ENCODE assay signal across 8 cellular contexts in the genomic region with DNA sequence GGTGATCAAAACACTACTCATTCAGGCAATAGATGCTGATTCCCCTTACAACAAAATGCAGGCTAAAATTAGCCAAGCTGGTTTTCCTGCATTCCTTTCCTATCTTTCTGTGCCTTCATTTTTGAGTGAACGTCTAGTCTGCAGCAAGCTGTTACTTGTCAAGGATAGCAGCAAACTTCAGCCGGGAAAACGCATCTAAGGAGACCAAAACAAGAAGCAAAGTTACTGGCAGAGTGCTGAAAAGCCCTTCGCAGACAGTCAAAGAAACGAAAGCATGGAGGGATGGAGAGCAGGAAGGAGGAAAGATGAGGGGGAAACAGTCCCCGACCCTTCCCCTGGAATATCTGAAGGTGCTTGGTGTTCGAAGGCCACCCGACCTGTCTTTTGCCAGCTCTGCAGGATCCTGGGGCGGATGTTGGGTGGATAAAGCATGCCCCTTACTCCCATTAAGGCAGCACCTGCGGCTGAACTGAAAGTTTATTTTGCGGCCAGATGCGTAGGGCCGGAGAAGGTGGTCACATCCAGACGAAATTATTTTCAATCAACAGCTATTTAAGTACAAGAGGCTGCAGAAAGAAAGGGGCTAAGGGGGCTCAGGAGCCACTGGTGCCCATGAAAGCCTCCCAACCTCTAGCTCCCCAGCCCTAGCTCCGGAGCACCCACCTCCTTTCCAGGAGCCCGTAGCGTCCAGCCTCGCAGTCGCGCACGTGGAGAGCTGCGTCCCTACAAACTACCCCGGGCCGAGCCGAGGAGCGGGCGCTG. TPM values are rescaled to one million over a fixed set of nuclear protein-coding genes. Genes with fewer than 3 reads are reported as not detected.
DNase-seq lines count a peak whose midpoint lies in the region; ATAC-seq and TF ChIP-seq lines count a peak whose summit lies in the region.

No MANE protein-coding gene starts in this region.

- WGBS in ovary, 3 donors, result 1% methylated on average over 27 of the region's 27 CpGs

- intact Hi-C loops in CD14-positive monocyte (cut with micrococcal nuclease) (no loop called here), ovary (cut with DNase I) (no loop called here)

- H3K36me3 Mint-ChIP-seq in CD14-positive monocyte, result no peaks in the 10 kb centered on the region
- no peaks in the 10 kb centered on the region for H3K36me3 Mint-ChIP-seq in activated CD8-positive, alpha-beta memory T cell treated with anti-CD3 and anti-CD28 coated beads, Interleukin-2, amount 10 ng/mL, durations not matched to agents 7 days and 5 days

- H3K9me3 ChIP-seq in SJSA1 (replicated peaks) (no peaks in the 10 kb centered on the region), ovary (no peaks in the 10 kb centered on the region)

- ATAC-seq in activated CD8-positive, alpha-beta memory T cell treated with anti-CD3 and anti-CD28 coated beads, Interleukin-2, amount 10 ng/mL, durations not matched to agents 7 days and 5 days, result no peak

- H3K27ac ChIP-seq in SJSA1, result no peak overlapping the region
- peak overlapping the region; percentile 34 to 79 for H3K27ac ChIP-seq in ovary

- no peak overlapping the region for H3K27ac Mint-ChIP-seq in CD14-positive monocyte
- H3K27ac Mint-ChIP-seq in activated CD8-positive, alpha-beta memory T cell treated with anti-CD3 and anti-CD28 coated beads, Interleukin-2, amount 10 ng/mL, durations not matched to agents 7 days and 5 days, result no peak overlapping the region

- H3K9me3 Mint-ChIP-seq in CD14-positive monocyte, result peaks cover 0 to 7% (median 2%) of the 10 kb centered on the region in 7 donors
- H3K9me3 Mint-ChIP-seq in activated CD8-positive, alpha-beta memory T cell treated with anti-CD3 and anti-CD28 coated beads, Interleukin-2, amount 10 ng/mL, durations not matched to agents 7 days and 5 days (ENCODE audit: low read depth), result no peaks in the 10 kb centered on the region

- H3K36me3 ChIP-seq in SJSA1 (no peaks in the 10 kb centered on the region), ovary (no peaks in the 10 kb centered on the region)

- TF ChIP-seq EP300 in ovary (IDR thresholded peaks at IDR 0.05), result no peak

- H3K4me1 Mint-ChIP-seq in CD14-positive monocyte, result peaks cover 14% of the 10 kb centered on the region
- peaks cover 3% of the 10 kb centered on the region for H3K4me1 Mint-ChIP-seq in activated CD8-positive, alpha-beta memory T cell treated with anti-CD3 and anti-CD28 coated beads, Interleukin-2, amount 10 ng/mL, durations not matched to agents 7 days and 5 days

- H3K4me3 Mint-ChIP-seq in CD14-positive monocyte, result peak overlapping the region; percentile 73 to 78
- no peak overlapping the region for H3K4me3 Mint-ChIP-seq in activated CD8-positive, alpha-beta memory T cell treated with anti-CD3 and anti-CD28 coated beads, Interleukin-2, amount 10 ng/mL, durations not matched to agents 7 days and 5 days

- TF ChIP-seq CTCF in CD14-positive monocyte (IDR thresholded peaks at IDR 0.05) (no peak), HFF-Myc (IDR thresholded peaks at IDR 0.05; ENCODE audit: low read depth, low read length, missing control alignments) (no peak), foreskin fibroblast (IDR thresholded peaks at IDR 0.05; ENCODE audit: low read depth, low read length) (no peak), ovary (IDR thresholded peaks at IDR 0.05) (no peak)

- H3K4me3 ChIP-seq in HFF-Myc (replicated peaks; ENCODE audit: low read depth, low read length), result peak overlapping the region; percentile 72
- H3K4me3 ChIP-seq in SJSA1, result peak overlapping the region; percentile 33
- H3K4me3 ChIP-seq in foreskin fibroblast (ENCODE audit: low read depth in 1 of 2, low read length in 2 of 2), result peak overlapping the region; percentile 43 to 60
- H3K4me3 ChIP-seq in ovary, result peak overlapping the region; percentile 60

- DNase-seq in CD14-positive monocyte (ENCODE audit: low spot score), result no peak
- DNase-seq in HFF-Myc (ENCODE audit: extremely low read depth, low read depth), result no peak
- no peak for DNase-seq in SJSA1 (ENCODE audit: low read depth in 1 of 2, low spot score in 2 of 2)
- DNase-seq in foreskin fibroblast, result peak; percentile 14 to 46
- peak in 2 of 5 donors; percentile 11 to 46 for DNase-seq in ovary
- DNase-seq in UCSD-AML1 (lab: John Stamatoyannopoulos, UW; ENCODE audit: unreplicated experiment), result no peak
- no peak for DNase-seq in activated CD8-positive, alpha-beta memory T cell treated with anti-CD3 and anti-CD28 coated beads, Interleukin-2, amount 10 ng/mL, durations not matched to agents 7 days and 5 days
- DNase-seq in activated gamma-delta T cell treated with Interleukin-2 at 50 U/mL for 16 hours, result no peak

- H3K4me1 ChIP-seq in SJSA1 (replicated peaks), result peaks cover 17% of the 10 kb centered on the region
- H3K4me1 ChIP-seq in ovary (ENCODE audit: insufficient read depth), result peaks cover 3% of the 10 kb centered on the region

- H3K27me3 Mint-ChIP-seq in CD14-positive monocyte (ENCODE audit: low read depth in 3 of 3), result peaks cover 27 to 44% (median 42%) of the 10 kb centered on the region in 3 donors
- H3K27me3 Mint-ChIP-seq in activated CD8-positive, alpha-beta memory T cell treated with anti-CD3 and anti-CD28 coated beads, Interleukin-2, amount 10 ng/mL, durations not matched to agents 7 days and 5 days, result peaks cover 38% of the 10 kb centered on the region

- CTCF ChIA-PET in activated CD8-positive, alpha-beta memory T cell treated with anti-CD3 and anti-CD28 coated beads, Interleukin-2, amount 10 ng/mL, durations not matched to agents 7 days and 5 days (lab: Charles Lee), result interaction anchor here (1.2 to 1.6 kb wide), 2 partner anchors 13 to 18 kb away, joined by 3 to 4 read pairs; no protein-coding TSS in a partner anchor

- TF ChIP-seq POLR2A in ovary (IDR thresholded peaks at IDR 0.05), result no peak

- H3K27me3 ChIP-seq in SJSA1 (replicated peaks) (peaks cover 20% of the 10 kb centered on the region; the same call in 1 of the 2 replicates), ovary (no peaks in the 10 kb centered on the region)

RNA-seq across cellular contexts. Expression of a gene that starts 0.5 kb away (rescaled TPM):
- not detected for polyA plus RNA-seq in CD14-positive monocyte
- 0.13 TPM in 1 of 2 replicates, not detected in the other for total RNA-seq in SJSA1 (2014; rRNA removed; shearing (Covaris generic))
- 10 to 100 TPM in 1 of 7 donors, 1 to 10 TPM in 6; 1.1 to 10.4 (median 5.9) TPM for total RNA-seq in ovary
- 1 to 10 TPM; 2.2 to 4.7 TPM for polyA plus RNA-seq in ovary
- total RNA-seq in activated CD8-positive, alpha-beta memory T cell treated with anti-CD3 and anti-CD28 coated beads, Interleukin-2, amount 10 ng/mL, durations not matched to agents 7 days and 5 days, result under 1 TPM; 0.06 to 0.47 TPM

Comparison
In these comparisons a context has a peak if more than half of its experiments do, and no peak if none do; other contexts are left out.
1. DNase-seq: peak in foreskin fibroblast (2 of 2); none in CD14-positive monocyte (single experiment), HFF-Myc (single experiment), SJSA1 (0 of 2), UCSD-AML1 (single experiment), activated CD8-positive, alpha-beta memory T cell treated with anti-CD3 and anti-CD28 coated beads, Interleukin-2, amount 10 ng/mL, durations not matched to agents 7 days and 5 days (single experiment) and activated gamma-delta T cell treated with Interleukin-2 at 50 U/mL for 16 hours (single experiment).
2. Peak in every context shown above with its lines, with median percentiles within 50 percentile points of each other: H3K4me3 ChIP-seq.